18 cellular contexts compared by ENCODE assay signal in genomic region chr16:10575506-10576130, GRCh38. TPM values are rescaled to one million over a fixed set of nuclear protein-coding genes. Genes with fewer than 3 reads are reported as not detected.
A peak's percentile ranks its signal among the peaks of the same experiment; 100 is the strongest.
DNase-seq lines count a peak whose midpoint lies in the region; ATAC-seq and TF ChIP-seq lines count a peak whose summit lies in the region.
"Had no signal": no experiment of that assay in that cellular context is flagged by ENCODE, and none has a peak within 500 bp of the region (broad histone marks: within the 10 kb centered on the region; RNA-seq: fewer than 3 reads in every experiment).

No MANE protein-coding gene starts in this region.

- peaks cover 0 to 6% (median 3%) of the 10 kb centered on the region in 9 donors for H3K36me3 ChIP-seq in heart left ventricle
- no peaks in the 10 kb centered on the region for H3K36me3 ChIP-seq in adipocyte (ENCODE audit: control insufficient read depth, insufficient read depth, low read length, severe bottlenecking)
- peaks cover 15% of the 10 kb centered on the region for H3K36me3 ChIP-seq in lower lobe of right lung
- H3K36me3 ChIP-seq in upper lobe of right lung, result no peaks in the 10 kb centered on the region
- peaks cover 0 to 9% (median 0%) of the 10 kb centered on the region in 4 donors for H3K36me3 ChIP-seq in esophagus muscularis mucosa
- H3K36me3 ChIP-seq: neutrophil, thyroid gland had no signal

- H3K9ac ChIP-seq in adipocyte (ENCODE audit: low read length), result peak overlapping the region; percentile 11

- H3K9me3 ChIP-seq in heart left ventricle, result no peaks in the 10 kb centered on the region
- H3K9me3 ChIP-seq in adipocyte (ENCODE audit: control insufficient read depth, low read length), result no peaks in the 10 kb centered on the region
- H3K9me3 ChIP-seq in lower lobe of right lung, result no peaks in the 10 kb centered on the region
- H3K9me3 ChIP-seq in upper lobe of right lung, result no peaks in the 10 kb centered on the region
- no peaks in the 10 kb centered on the region for H3K9me3 ChIP-seq in esophagus muscularis mucosa
- H3K9me3 ChIP-seq: neutrophil, thyroid gland had no signal

- WGBS in heart left ventricle, 4 donors, result 46 to 56% (median 53%) methylated on average over 4 of the region's 4 CpGs
- 67% methylated on average over 4 of the region's 4 CpGs for WGBS in esophagus muscularis mucosa

- H3K4me3 ChIP-seq in heart left ventricle, result no peak overlapping the region
- no peak overlapping the region for H3K4me3 ChIP-seq in adipocyte (ENCODE audit: low read length)
- peak overlapping the region; percentile 89 for H3K4me3 ChIP-seq in lower lobe of right lung
- H3K4me3 ChIP-seq in upper lobe of right lung, result peak overlapping the region; percentile 69
- no peak overlapping the region for H3K4me3 ChIP-seq in esophagus muscularis mucosa
- H3K4me3 ChIP-seq: thyroid gland had no signal

- H3K27me3 ChIP-seq in heart left ventricle (peaks cover 0 to 14% (median 0%) of the 10 kb centered on the region in 9 donors), adipocyte (replicated peaks; ENCODE audit: control insufficient read depth, insufficient read depth, low read length) (no peaks in the 10 kb centered on the region), lower lobe of right lung (ENCODE audit: low read depth) (peaks cover 6% of the 10 kb centered on the region), upper lobe of right lung (no peaks in the 10 kb centered on the region), esophagus muscularis mucosa (no peaks in the 10 kb centered on the region)
- H3K27me3 ChIP-seq: thyroid gland had no signal

- no peak for DNase-seq in heart left ventricle
- no peak for DNase-seq in cardiac septum (ENCODE audit: low spot score)
- peak; percentile 45 for DNase-seq in adipocyte (ENCODE audit: low read depth)
- no peak for DNase-seq in lower lobe of right lung
- no peak for DNase-seq in upper lobe of right lung
- DNase-seq in cerebellar cortex (ENCODE audit: low spot score), result no peak
- no peak for DNase-seq in esophagus muscularis mucosa (ENCODE audit: extremely low spot score)
- DNase-seq: activated B cell treated with CpG ODN at 0.5 μM for 24 hours; CD4-positive, alpha-beta memory T cell; DMS79 treated with DMSO at 0.1 percent for 48 hours; immature natural killer cell; midbrain; NCI-H1105; thyroid gland had no signal

- peak overlapping the region in 11 of 12 donors; percentile 61 to 99 (median 96) for H3K27ac ChIP-seq in heart left ventricle
- H3K27ac ChIP-seq in lower lobe of right lung, result peak overlapping the region; percentile 99
- H3K27ac ChIP-seq in upper lobe of right lung, result peak overlapping the region; percentile 94
- H3K27ac ChIP-seq in esophagus muscularis mucosa (replicated peaks in 1 of 4), result peak overlapping the region in 2 of 4 donors; percentile 88 to 97
- H3K27ac ChIP-seq: neutrophil had no signal

- intact Hi-C loops in heart left ventricle (cut with DNase I) (loop anchor here in 7 of 10 donors (2.0 to 10.0 kb wide), 11 partner anchors 13 to 347 kb away; partner anchors contain the start of gene NUBP1 (in 2 of the 7)), cardiac septum (cut with DNase I) (loop anchor here (5.0 to 10.0 kb wide), 3 partner anchors 53 to 349 kb away; no protein-coding TSS in a partner anchor), lower lobe of right lung (cut with DNase I) (no loop called here), upper lobe of right lung (cut with DNase I) (no loop called here), esophagus muscularis mucosa (cut with DNase I) (loop anchor here (5.0 to 10.0 kb wide), 3 partner anchors 58 to 339 kb away; no protein-coding TSS in a partner anchor)

- TF ChIP-seq POLR2A in heart left ventricle (IDR thresholded peaks at IDR 0.05), result no peak
- no peak for TF ChIP-seq POLR2A in esophagus muscularis mucosa (IDR thresholded peaks at IDR 0.05; ENCODE audit: low read depth)

- TF ChIP-seq CTCF in heart left ventricle (IDR thresholded peaks at IDR 0.05) (no peak), lower lobe of right lung (IDR thresholded peaks at IDR 0.05) (no peak), upper lobe of right lung (IDR thresholded peaks at IDR 0.05) (no peak), esophagus muscularis mucosa (IDR thresholded peaks at IDR 0.05) (no peak)

- ATAC-seq in heart left ventricle, result no peak
- ATAC-seq in lower lobe of right lung, result no peak
- ATAC-seq in upper lobe of right lung, result no peak
- no peak for ATAC-seq in HG03571 (IDR thresholded peaks at IDR 0.05; ENCODE audit: unreplicated experiment)

- TF ChIP-seq EP300 in esophagus muscularis mucosa (IDR thresholded peaks at IDR 0.05), result no peak

- H3K4me1 ChIP-seq in heart left ventricle (peaks cover 6 to 66% (median 45%) of the 10 kb centered on the region in 12 donors), adipocyte (ENCODE audit: control insufficient read depth, insufficient read depth, low read length) (peaks cover 39% of the 10 kb centered on the region), lower lobe of right lung (peaks cover 64% of the 10 kb centered on the region), upper lobe of right lung (peaks cover 45% of the 10 kb centered on the region), esophagus muscularis mucosa (peaks cover 46 to 60% (median 49%) of the 10 kb centered on the region in 4 donors)

RNA-seq across cellular contexts. Expression of gene EMP2, which starts 4.8 kb away (rescaled TPM):
- 100 to 1,000 TPM in 1 of 9 donors, 10 to 100 TPM in 8; 37.8 to 103 (median 64.8) TPM for total RNA-seq in heart left ventricle
- polyA plus RNA-seq in heart left ventricle, result 10 to 100 TPM; 34.5 to 47.2 TPM
- total RNA-seq in cardiac septum, result 51.1 TPM
- 518 TPM for total RNA-seq in lower lobe of right lung
- total RNA-seq in upper lobe of right lung, result 726 TPM
- total RNA-seq in esophagus muscularis mucosa, result 10 to 100 TPM; 44.1 to 87.1 (median 57.3) TPM
- total RNA-seq: activated B cell treated with CpG ODN at 0.5 μM for 24 hours; activated CD8-positive, alpha-beta memory T cell treated with anti-CD3 and anti-CD28 coated beads for 36 hours; CD4-positive, alpha-beta memory T cell; T-helper 1 cell treated with Interleukin-12 subunit alpha and Interleukin-12 subunit beta and Interleukin-4 antibody, amounts not matched to agents 30 ng/mL and 1 ng/mL, for 36 hours had no signal
- polyA plus RNA-seq: CD4-positive, alpha-beta memory T cell; immature natural killer cell had no signal

Comparison
In these comparisons a context has a peak if more than half of its experiments do, and no peak if none do; other contexts are left out.
1. H3K4me3 ChIP-seq: peak in lower lobe of right lung (single experiment) and upper lobe of right lung (single experiment); none in heart left ventricle (0 of 12), adipocyte (single experiment) and esophagus muscularis mucosa (0 of 4).
2. intact Hi-C loops: an anchor here in heart left ventricle (2.0 to 10.0 kb wide), cardiac septum (5.0 to 10.0 kb wide) and esophagus muscularis mucosa (5.0 to 10.0 kb wide); none called in lower lobe of right lung and upper lobe of right lung.